Comparison of ENCODE assay signal across 27 cellular contexts in the genomic region with DNA sequence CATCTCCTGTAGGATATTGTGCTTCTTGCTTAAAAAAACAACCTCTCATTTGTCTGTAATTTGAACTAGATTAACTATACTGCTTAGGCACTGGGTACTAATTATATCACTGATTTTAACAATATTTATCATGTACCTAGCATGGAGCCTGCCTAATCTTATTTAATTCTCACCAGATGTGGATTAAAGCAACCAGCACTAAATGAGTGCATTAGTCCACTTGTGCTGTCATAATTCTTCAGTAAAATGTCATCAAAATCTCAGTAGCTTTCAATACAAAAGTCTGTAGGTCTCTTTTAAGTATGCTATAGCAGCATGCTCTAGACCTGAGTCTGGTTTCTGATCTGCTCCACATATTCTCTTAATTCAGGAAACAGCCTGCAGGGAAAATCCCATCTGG.
"Had no signal": no experiment of that assay in that cellular context is flagged by ENCODE, and none has a peak within 500 bp of the region (broad histone marks: within the 10 kb centered on the region; RNA-seq: fewer than 3 reads in every experiment).

No MANE protein-coding gene starts in this region.

- H3K4me3 Mint-ChIP-seq: activated CD4-positive, alpha-beta T cell treated with anti-CD3 and anti-CD28 coated beads for 36 hours; activated naive CD4-positive, alpha-beta T cell treated with anti-CD3 and anti-CD28 coated beads for 36 hours; activated naive CD8-positive, alpha-beta T cell treated with anti-CD3 and anti-CD28 coated beads for 36 hours; endodermal cell; mesothelial cell of epicardium; naive B cell; nephron progenitor cell had no signal

- H3K36me3 Mint-ChIP-seq: activated naive CD8-positive, alpha-beta T cell treated with anti-CD3 and anti-CD28 coated beads for 36 hours; mesothelial cell of epicardium; naive B cell had no signal

- H3K27ac Mint-ChIP-seq: activated CD4-positive, alpha-beta T cell treated with anti-CD3 and anti-CD28 coated beads for 36 hours; activated naive CD4-positive, alpha-beta T cell treated with anti-CD3 and anti-CD28 coated beads for 36 hours; activated naive CD8-positive, alpha-beta T cell treated with anti-CD3 and anti-CD28 coated beads for 36 hours; endodermal cell; mesothelial cell of epicardium; nephron progenitor cell had no signal

- ATAC-seq: activated CD4-positive, alpha-beta T cell treated with anti-CD3 and anti-CD28 coated beads for 36 hours; body of pancreas; esophagus mucosa; left colon; pancreas; sciatic nerve; stimulated activated naive CD8-positive, alpha-beta T cell treated with anti-CD3 and anti-CD28 coated beads, Interleukin-15, Interleukin-2, amounts not matched to agents 100 U/mL and 50 U/mL, for 24 hours had no signal

- H3K4me1 ChIP-seq: adrenal gland, body of pancreas, pancreas, prostate gland had no signal

- H3K4me3 ChIP-seq: adrenal gland, body of pancreas, cardiac muscle cell, pancreas, prostate gland, skin epidermis had no signal

- H3K36me3 ChIP-seq: adrenal gland, cardiac muscle cell, pancreas, prostate gland had no signal

- H3K27me3 ChIP-seq: adrenal gland, body of pancreas, cardiac muscle cell, pancreas had no signal

- H3K4me1 Mint-ChIP-seq: activated CD4-positive, alpha-beta T cell treated with anti-CD3 and anti-CD28 coated beads for 36 hours; activated naive CD8-positive, alpha-beta T cell treated with anti-CD3 and anti-CD28 coated beads for 36 hours; naive B cell had no signal

- H3K27me3 Mint-ChIP-seq: activated CD4-positive, alpha-beta T cell treated with anti-CD3 and anti-CD28 coated beads for 36 hours; activated naive CD8-positive, alpha-beta T cell treated with anti-CD3 and anti-CD28 coated beads for 36 hours; naive B cell had no signal

- H3K9me3 Mint-ChIP-seq: endodermal cell, nephron progenitor cell had no signal

- DNase-seq: activated CD4-positive, alpha-beta T cell treated with anti-CD3 and anti-CD28 coated beads for 36 hours; activated CD4-positive, alpha-beta T cell treated with anti-CD3 and anti-CD28 coated beads, Interleukin-2, amount 50 U/mL, for 4 hours; activated CD4-positive, CD25-positive, alpha-beta regulatory T cell; activated effector memory CD4-positive, alpha-beta T cell treated with Interleukin-2 at 50 U/mL for 16 hours; activated naive CD4-positive, alpha-beta T cell treated with anti-CD3 and anti-CD28 coated beads for 36 hours; activated naive CD8-positive, alpha-beta T cell treated with anti-CD3 and anti-CD28 coated beads for 36 hours; adrenal gland; aorta; body of pancreas; endodermal cell; foreskin fibroblast; head of caudate nucleus; hippocampal formation; left colon; naive B cell; nephron progenitor cell; pancreas; retina; stimulated activated CD4-positive, alpha-beta T cell treated with anti-CD3 and anti-CD28 coated beads, Interleukin-12 subunit alpha, Interleukin-12 subunit beta, amount 100 ng/mL, for 4 hours; stimulated activated CD4-positive, alpha-beta T cell treated with anti-CD3 and anti-CD28 coated beads, Interleukin-4, amount 100 ng/mL, for 1 hour; stimulated activated naive CD8-positive, alpha-beta T cell treated with anti-CD3 and anti-CD28 coated beads, Interleukin-15, Interleukin-2, amounts not matched to agents 100 U/mL and 50 U/mL, for 24 hours had no signal

- H3K27ac ChIP-seq: adrenal gland, body of pancreas, cardiac muscle cell, pancreas, prostate gland, skin epidermis had no signal

- H3K9me3 ChIP-seq: adrenal gland, body of pancreas, pancreas, prostate gland had no signal
